Comparison of ENCODE assay signal across 1 cellular context in genomic region chr11:33670250-33671011, GRCh38.
TF ChIP-seq lines count a peak whose summit lies in the region.

No MANE protein-coding gene starts in this region.

TF ChIP-seq in HCT116, 20 proteins besides CTCF, POLR2A, EP300 and RAD21 (continued from another document):
- TF ChIP-seq ATF3 (IDR thresholded peaks at IDR 0.05): no peak
- TF ChIP-seq ZNF274 (IDR thresholded peaks at IDR 0.05; ENCODE audit: low read depth, low read length): no peak
- TF ChIP-seq SP1 (IDR thresholded peaks at IDR 0.05; ENCODE audit: low read depth): no peak
- TF ChIP-seq, protein P1, sequence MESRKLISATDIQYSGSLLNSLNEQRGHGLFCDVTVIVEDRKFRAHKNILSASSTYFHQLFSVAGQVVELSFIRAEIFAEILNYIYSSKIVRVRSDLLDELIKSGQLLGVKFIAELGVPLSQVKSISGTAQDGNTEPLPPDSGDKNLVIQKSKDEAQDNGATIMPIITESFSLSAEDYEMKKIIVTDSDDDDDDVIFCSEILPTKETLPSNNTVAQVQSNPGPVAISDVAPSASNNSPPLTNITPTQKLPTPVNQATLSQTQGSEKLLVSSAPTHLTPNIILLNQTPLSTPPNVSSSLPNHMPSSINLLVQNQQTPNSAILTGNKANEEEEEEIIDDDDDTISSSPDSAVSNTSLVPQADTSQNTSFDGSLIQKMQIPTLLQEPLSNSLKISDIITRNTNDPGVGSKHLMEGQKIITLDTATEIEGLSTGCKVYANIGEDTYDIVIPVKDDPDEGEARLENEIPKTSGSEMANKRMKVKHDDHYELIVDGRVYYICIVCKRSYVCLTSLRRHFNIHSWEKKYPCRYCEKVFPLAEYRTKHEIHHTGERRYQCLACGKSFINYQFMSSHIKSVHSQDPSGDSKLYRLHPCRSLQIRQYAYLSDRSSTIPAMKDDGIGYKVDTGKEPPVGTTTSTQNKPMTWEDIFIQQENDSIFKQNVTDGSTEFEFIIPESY (IDR thresholded peaks at IDR 0.05; ENCODE audit: extremely low read depth, insufficient replicate concordance, low read length): no peak
- no peak for TF ChIP-seq SRF (IDR thresholded peaks at IDR 0.05; ENCODE audit: low read depth)
- no peak for TF ChIP-seq CEBPB (IDR thresholded peaks at IDR 0.05; ENCODE audit: low read depth)
